ENCODE assay signal across 7 cellular contexts in genomic region chr16:57485091-57485915, GRCh38. TPM values are rescaled to one million over a fixed set of nuclear protein-coding genes. Genes with fewer than 3 reads are reported as not detected.
A peak's percentile ranks its signal among the peaks of the same experiment; 100 is the strongest.
DNase-seq lines count a peak whose midpoint lies in the region; ATAC-seq, FAIRE-seq and TF ChIP-seq lines count a peak whose summit lies in the region.
"Had no signal": no experiment of that assay in that cellular context is flagged by ENCODE, and none has a peak within 500 bp of the region (broad histone marks: within the 10 kb centered on the region; RNA-seq: fewer than 3 reads in every experiment).

No MANE protein-coding gene starts in this region.

- H3K36me3 Mint-ChIP-seq in effector memory CD8-positive, alpha-beta T cell (ENCODE audit: insufficient read depth): peaks cover 3% of the 10 kb centered on the region

- no peak for TF ChIP-seq CTCF in KMS-11 (conservative IDR thresholded peaks at IDR 0.05; ENCODE audit: low read depth, low read length)
- no peak for TF ChIP-seq CTCF in psoas muscle (IDR thresholded peaks at IDR 0.05)
- TF ChIP-seq CTCF in D721Med (IDR thresholded peaks at IDR 0.05; ENCODE audit: insufficient read depth, missing control alignments): no peak

- H3K4me1 ChIP-seq in KMS-11 (ENCODE audit: low read depth, poor library complexity, severe bottlenecking) (peaks cover 41% of the 10 kb centered on the region), psoas muscle (peaks cover 14% of the 10 kb centered on the region)

- intact Hi-C loops in psoas muscle (cut with DNase I): no loop called here

- H3K4me3 ChIP-seq in KMS-11 (IDR thresholded peaks at IDR 0.05; ENCODE audit: insufficient read depth, low read depth, low read length) (no peak overlapping the region), psoas muscle (peak overlapping the region; percentile 81)

- H3K27ac ChIP-seq in KMS-11 (no peak overlapping the region), psoas muscle (peak overlapping the region; percentile 23)
- H3K27ac ChIP-seq: HL-60 had no signal

- H3K4me1 Mint-ChIP-seq in effector memory CD8-positive, alpha-beta T cell (ENCODE audit: low read depth in 2 of 2): peaks cover 19 to 20% of the 10 kb centered on the region in 2 donors

- no peaks in the 10 kb centered on the region for H3K27me3 Mint-ChIP-seq in effector memory CD8-positive, alpha-beta T cell

- no peaks in the 10 kb centered on the region for H3K9me3 Mint-ChIP-seq in effector memory CD8-positive, alpha-beta T cell

- H3K9me3 ChIP-seq in psoas muscle: no peaks in the 10 kb centered on the region

- ATAC-seq in effector memory CD8-positive, alpha-beta T cell (replicated peaks): no peak
- ATAC-seq in psoas muscle: no peak
- no peak for ATAC-seq in GM21367 (IDR thresholded peaks at IDR 0.05; ENCODE audit: unreplicated experiment)
- no peak for ATAC-seq in GM18867 (IDR thresholded peaks at IDR 0.05; ENCODE audit: unreplicated experiment)

- no peak for DNase-seq in effector memory CD8-positive, alpha-beta T cell
- no peak for DNase-seq in psoas muscle
- DNase-seq in D721Med (ENCODE audit: insufficient read length, low spot score): no peak

- peak overlapping the region; percentile 81 for H2AFZ ChIP-seq in KMS-11 (ENCODE audit: low read depth)

- H3K36me3 ChIP-seq in KMS-11 (ENCODE audit: insufficient read depth) (no peaks in the 10 kb centered on the region), psoas muscle (ENCODE audit: insufficient read depth in 1 of 2, low read depth in 1 of 2) (no peaks in the 10 kb centered on the region)

- H3K4me2 ChIP-seq in KMS-11: peak overlapping the region; percentile 94

- no peaks in the 10 kb centered on the region for H3K79me2 ChIP-seq in KMS-11 (ENCODE audit: insufficient read depth, low read depth)

- H3K27me3 ChIP-seq in KMS-11 (ENCODE audit: insufficient read depth, low read depth) (no peaks in the 10 kb centered on the region), psoas muscle (ENCODE audit: insufficient read depth in 3 of 3, low read length in 2 of 3) (no peaks in the 10 kb centered on the region)

- FAIRE-seq in D721Med (lab: Jason Lieb, UNC): no peak

- H4K20me1 ChIP-seq in KMS-11 (ENCODE audit: insufficient read depth): no peaks in the 10 kb centered on the region

- H3K27ac Mint-ChIP-seq in effector memory CD8-positive, alpha-beta T cell: peak overlapping the region; percentile 88 to 91

- peak overlapping the region; percentile 18; the same call in 1 of the 2 replicates for H3K9ac ChIP-seq in KMS-11

- peak overlapping the region; percentile 91 to 95 for H3K4me3 Mint-ChIP-seq in effector memory CD8-positive, alpha-beta T cell

- 64 to 75% (median 65%) methylated on average over 14 of the region's 14 CpGs for WGBS in psoas muscle, 3 donors

RNA-seq across cellular contexts. Expression of gene DOK4, which starts 1.0 kb away (rescaled TPM):
- 1 to 10 TPM; 1.5 to 4.3 (median 2.4) TPM for total RNA-seq in psoas muscle
- polyA plus RNA-seq in psoas muscle: 1 to 10 TPM; 1.3 to 2.2 (median 1.5) TPM

RNA-seq across cellular contexts. Expression of gene POLR2C, which starts 22.8 kb away (rescaled TPM):
- total RNA-seq in psoas muscle: 10 to 100 TPM; 48.7 to 60.1 (median 53.1) TPM
- 10 to 100 TPM; 45.1 to 97.1 (median 61.7) TPM for polyA plus RNA-seq in psoas muscle

RNA-seq across cellular contexts. Expression of gene COQ9, which starts 38.0 kb away (rescaled TPM):
- 100 to 1,000 TPM; 131 to 184 (median 152) TPM for total RNA-seq in psoas muscle
- polyA plus RNA-seq in psoas muscle: 100 to 1,000 TPM in 2 of 3 donors, 10 to 100 TPM in 1; 85.0 to 169 (median 149) TPM

RNA-seq across cellular contexts. Expression of gene CIAPIN1, which starts 38.1 kb away (rescaled TPM):
- 10 to 100 TPM; 31.8 to 78.3 (median 50.8) TPM for total RNA-seq in psoas muscle
- 10 to 100 TPM; 41.7 to 76.6 (median 59.7) TPM for polyA plus RNA-seq in psoas muscle

RNA-seq across cellular contexts. Expression of gene CCDC102A, which starts 51.1 kb away (rescaled TPM):
- total RNA-seq in psoas muscle: 1 to 10 TPM; 1.2 to 2.4 (median 1.9) TPM
- polyA plus RNA-seq in psoas muscle: 1 to 10 TPM in 2 of 3 donors, under 1 TPM in 1; 0.95 to 2.1 (median 1.2) TPM
